In the genomic region with DNA sequence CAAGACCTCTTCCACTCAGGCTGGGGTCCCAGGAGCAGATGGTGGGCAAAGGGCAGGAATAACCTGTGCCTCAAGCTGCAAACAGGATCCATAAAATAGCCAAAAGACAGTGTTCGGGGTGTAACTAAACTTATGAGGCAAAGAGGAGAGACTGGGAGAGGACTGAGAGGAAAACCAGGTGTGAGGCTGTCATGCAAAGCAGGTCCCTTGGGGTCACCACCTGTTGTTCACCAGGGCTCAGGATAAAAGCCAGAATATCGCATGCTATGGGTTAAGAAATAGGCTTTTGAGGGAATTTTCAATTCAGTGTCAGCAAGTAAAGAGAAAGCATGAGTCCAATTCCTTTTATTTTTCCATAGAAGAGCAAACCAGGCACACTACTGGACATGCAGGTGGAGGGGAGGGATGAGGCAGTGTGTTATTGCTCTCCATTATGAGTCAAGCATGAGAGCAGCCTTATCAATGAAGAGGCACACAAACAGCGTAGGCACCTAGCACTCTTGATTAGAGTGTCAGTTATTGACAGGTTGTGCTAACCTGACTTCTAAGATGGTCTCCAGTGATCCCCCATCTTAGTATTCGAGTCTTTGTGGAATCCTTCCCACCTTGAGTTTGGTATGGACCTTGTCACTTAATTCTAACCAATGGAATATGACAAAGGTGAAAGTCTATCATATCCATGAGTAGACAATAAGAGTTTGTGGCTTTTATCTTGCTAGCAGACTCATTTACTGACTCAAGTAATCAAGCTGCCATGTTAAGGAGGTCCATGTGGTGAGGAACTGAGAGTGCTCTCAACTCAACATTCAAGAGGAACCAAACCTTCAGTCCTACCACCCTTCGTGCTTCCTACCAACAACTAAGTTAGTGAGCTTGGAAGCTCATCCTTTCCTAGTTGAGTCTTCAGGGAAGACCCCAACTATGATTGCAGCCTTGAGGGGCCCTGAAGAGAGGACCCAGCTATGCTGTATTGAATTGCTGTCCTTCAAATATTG, we compare ENCODE assay signal across 9 cellular contexts. TPM values are rescaled to one million over a fixed set of nuclear protein-coding genes. Genes with fewer than 3 reads are reported as not detected.
DNase-seq lines count a peak whose midpoint lies in the region; ATAC-seq, FAIRE-seq and TF ChIP-seq lines count a peak whose summit lies in the region.
"Had no signal": no experiment of that assay in that cellular context is flagged by ENCODE, and none has a peak within 500 bp of the region (broad histone marks: within the 10 kb centered on the region; RNA-seq: fewer than 3 reads in every experiment).

No MANE protein-coding gene starts in this region.

- ATAC-seq in HG02885 (IDR thresholded peaks at IDR 0.05; ENCODE audit: poor library complexity, unreplicated experiment), result peak; percentile 50
- ATAC-seq in natural killer cell, result no peak

- no peak for TF ChIP-seq CTCF in natural killer cell (IDR thresholded peaks at IDR 0.05)
- TF ChIP-seq CTCF in hepatocyte (IDR thresholded peaks at IDR 0.05; ENCODE audit: poor library complexity), result no peak
- no peak for TF ChIP-seq CTCF in sigmoid colon (IDR thresholded peaks at IDR 0.05)

- no peak overlapping the region for H3K4me2 ChIP-seq in hepatocyte

- TF ChIP-seq POLR2A in GM12892 (IDR thresholded peaks at IDR 0.05; ENCODE audit: low read depth, low read length) (no peak), sigmoid colon (IDR thresholded peaks at IDR 0.05) (no peak)

- H3K9me2 ChIP-seq in hepatocyte (replicated peaks; ENCODE audit: insufficient read depth), result no peaks in the 10 kb centered on the region

- H3K36me3 ChIP-seq in hepatocyte (replicated peaks; ENCODE audit: insufficient read depth, low read depth) (no peaks in the 10 kb centered on the region), sigmoid colon (no peaks in the 10 kb centered on the region)

- DNase-seq in GM12892 (ENCODE audit: insufficient read length) (no peak), natural killer cell (no peak), hepatocyte (ENCODE audit: low spot score) (no peak), sigmoid colon (no peak)
- no peak for DNase-seq in activated CD4-positive, alpha-beta memory T cell treated with anti-CD3 and anti-CD28 coated beads, Interleukin-2, amount 10 ng/mL, durations not matched to agents 7 days and 5 days
- no peak for DNase-seq in effector CD8-positive, alpha-beta T cell (lab: John Stamatoyannopoulos, UW)
- DNase-seq: nephron progenitor cell had no signal

- H3K4me1 ChIP-seq in hepatocyte (ENCODE audit: insufficient read depth) (no peaks in the 10 kb centered on the region), sigmoid colon (no peaks in the 10 kb centered on the region)

- H3K27me3 ChIP-seq in hepatocyte (no peaks in the 10 kb centered on the region), sigmoid colon (no peaks in the 10 kb centered on the region)

- no peaks in the 10 kb centered on the region for H4K20me1 ChIP-seq in hepatocyte (ENCODE audit: insufficient read depth, poor library complexity, severe bottlenecking)

- H3K79me2 ChIP-seq in hepatocyte, result no peaks in the 10 kb centered on the region

- H3K4me3 Mint-ChIP-seq in activated CD4-positive, alpha-beta memory T cell treated with anti-CD3 and anti-CD28 coated beads, Interleukin-2, amount 10 ng/mL, durations not matched to agents 7 days and 5 days, result peak overlapping the region; percentile 50
- peak overlapping the region; percentile 80 for H3K4me3 Mint-ChIP-seq in natural killer cell
- H3K4me3 Mint-ChIP-seq: nephron progenitor cell had no signal

- intact Hi-C loops in natural killer cell (cut with micrococcal nuclease) (no loop called here), sigmoid colon (cut with DNase I) (no loop called here)

- WGBS in hepatocyte (ENCODE audit: low lambda C conversion rate, missing lambda C conversion rate), result 74% methylated on average over 5 of the region's 5 CpGs
- 73 to 89% methylated on average over 5 of the region's 5 CpGs for WGBS in sigmoid colon, 2 donors

- peaks cover 46% of the 10 kb centered on the region for H3K4me1 Mint-ChIP-seq in activated CD4-positive, alpha-beta memory T cell treated with anti-CD3 and anti-CD28 coated beads, Interleukin-2, amount 10 ng/mL, durations not matched to agents 7 days and 5 days
- peaks cover 38 to 40% of the 10 kb centered on the region in 2 donors for H3K4me1 Mint-ChIP-seq in natural killer cell
- H3K4me1 Mint-ChIP-seq: nephron progenitor cell had no signal

- peaks cover 4% of the 10 kb centered on the region for H3K36me3 Mint-ChIP-seq in activated CD4-positive, alpha-beta memory T cell treated with anti-CD3 and anti-CD28 coated beads, Interleukin-2, amount 10 ng/mL, durations not matched to agents 7 days and 5 days (ENCODE audit: low read depth)
- H3K36me3 Mint-ChIP-seq in natural killer cell, result no peaks in the 10 kb centered on the region

- H3K9me3 ChIP-seq in hepatocyte (ENCODE audit: low read depth) (no peaks in the 10 kb centered on the region), sigmoid colon (no peaks in the 10 kb centered on the region)

- TF ChIP-seq EP300 in sigmoid colon (IDR thresholded peaks at IDR 0.05), result no peak

- H3K9me3 Mint-ChIP-seq in activated CD4-positive, alpha-beta memory T cell treated with anti-CD3 and anti-CD28 coated beads, Interleukin-2, amount 10 ng/mL, durations not matched to agents 7 days and 5 days, result no peaks in the 10 kb centered on the region
- H3K9me3 Mint-ChIP-seq in natural killer cell, result no peaks in the 10 kb centered on the region
- H3K9me3 Mint-ChIP-seq: nephron progenitor cell had no signal

- FAIRE-seq in GM12892 (lab: Jason Lieb, UNC), result peak; percentile 92

- H3K4me3 ChIP-seq in hepatocyte (no peak overlapping the region), sigmoid colon (no peak overlapping the region)

- CTCF ChIA-PET in activated CD4-positive, alpha-beta memory T cell treated with anti-CD3 and anti-CD28 coated beads, Interleukin-2, amount 10 ng/mL, durations not matched to agents 7 days and 5 days (lab: Charles Lee), result interaction anchor here (0.9 to 4.0 kb wide), 10 partner anchors 7 to 37 kb away, joined by 3 to 28 read pairs (median 9); no protein-coding TSS in a partner anchor

- no peaks in the 10 kb centered on the region for H3K27me3 Mint-ChIP-seq in activated CD4-positive, alpha-beta memory T cell treated with anti-CD3 and anti-CD28 coated beads, Interleukin-2, amount 10 ng/mL, durations not matched to agents 7 days and 5 days
- H3K27me3 Mint-ChIP-seq in natural killer cell (ENCODE audit: low read depth in 2 of 2), result no peaks in the 10 kb centered on the region

- H3K27ac Mint-ChIP-seq in activated CD4-positive, alpha-beta memory T cell treated with anti-CD3 and anti-CD28 coated beads, Interleukin-2, amount 10 ng/mL, durations not matched to agents 7 days and 5 days, result peak overlapping the region; percentile 89
- H3K27ac Mint-ChIP-seq in natural killer cell, result peak overlapping the region; percentile 85 to 88
- H3K27ac Mint-ChIP-seq: nephron progenitor cell had no signal

- H3K27ac ChIP-seq in hepatocyte, result no peak overlapping the region
- peak overlapping the region in 1 of 4 donors; percentile 18 for H3K27ac ChIP-seq in sigmoid colon
- H3K27ac ChIP-seq: VCaP had no signal

- POLR2A ChIA-PET in activated CD4-positive, alpha-beta memory T cell treated with anti-CD3 and anti-CD28 coated beads, Interleukin-2, amount 10 ng/mL, durations not matched to agents 7 days and 5 days (lab: Charles Lee), result interaction anchor here (0.7 to 15.6 kb wide), 9 partner anchors 8 to 110 kb away, joined by 3 to 290 read pairs (median 8); partner anchors contain the start of genes ABCF1, MRPS18B and PRR3

- no peak overlapping the region for H2AFZ ChIP-seq in hepatocyte

RNA-seq across cellular contexts. Expression of gene HLA-E, which starts 18.8 kb away (rescaled TPM):
- polyA plus RNA-seq in GM12892 (2012; ENCODE audit: missing spikeins), result 289 TPM
- 100 to 1,000 TPM; 757 to 767 TPM for total RNA-seq in activated CD4-positive, alpha-beta memory T cell treated with anti-CD3 and anti-CD28 coated beads, Interleukin-2, amount 10 ng/mL, durations not matched to agents 7 days and 5 days
- total RNA-seq in natural killer cell (1,000 to 10,000 TPM; 1,807 to 2,048 (median 1,904) TPM), hepatocyte (155 and 158 TPM in 2 replicates), sigmoid colon (100 to 1,000 TPM; 323 to 462 (median 387) TPM)
- polyA plus RNA-seq in hepatocyte (141 and 163 TPM in 2 replicates), sigmoid colon (100 to 1,000 TPM; 139 to 753 (median 181) TPM)

RNA-seq across cellular contexts. Expression of gene GNL1, which starts 48.1 kb away (rescaled TPM):
- 37.8 TPM for polyA plus RNA-seq in GM12892 (2012; ENCODE audit: missing spikeins)
- total RNA-seq in activated CD4-positive, alpha-beta memory T cell treated with anti-CD3 and anti-CD28 coated beads, Interleukin-2, amount 10 ng/mL, durations not matched to agents 7 days and 5 days, result 10 to 100 TPM; 62.1 to 70.8 TPM
- 100 to 1,000 TPM; 137 to 208 (median 187) TPM for total RNA-seq in natural killer cell
- total RNA-seq in hepatocyte, result 29.5 and 33.2 TPM in 2 replicates
- polyA plus RNA-seq in hepatocyte, result 81.1 and 101 TPM in 2 replicates
- total RNA-seq in sigmoid colon, result 10 to 100 TPM; 31.6 to 36.3 (median 33.7) TPM
- polyA plus RNA-seq in sigmoid colon, result 10 to 100 TPM; 27.7 to 50.6 (median 43.2) TPM

RNA-seq across cellular contexts. Expression of gene PRR3, which starts 48.9 kb away (rescaled TPM):
- 12.4 TPM for polyA plus RNA-seq in GM12892 (2012; ENCODE audit: missing spikeins)
- total RNA-seq in activated CD4-positive, alpha-beta memory T cell treated with anti-CD3 and anti-CD28 coated beads, Interleukin-2, amount 10 ng/mL, durations not matched to agents 7 days and 5 days, result 10 to 100 TPM; 15.3 TPM
- total RNA-seq in natural killer cell (10 to 100 TPM in 2 of 3 donors, 1 to 10 TPM in 1; 9.5 to 14.8 (median 13.9) TPM), hepatocyte (10.1 and 10.8 TPM in 2 replicates), sigmoid colon (10 to 100 TPM in 1 of 4 donors, 1 to 10 TPM in 3; 3.7 to 21.1 (median 4.6) TPM)
- polyA plus RNA-seq in hepatocyte (7.8 and 9.3 TPM in 2 replicates), sigmoid colon (1 to 10 TPM; 2.8 to 7.6 (median 3.0) TPM)
